In genomic region chr1:207306023-207306422, GRCh38 we compare ENCODE assay signal across 28 cellular contexts.
"Had no signal": no experiment of that assay in that cellular context is flagged by ENCODE, and none has a peak within 500 bp of the region (broad histone marks: within the 10 kb centered on the region; RNA-seq: fewer than 3 reads in every experiment).

No MANE protein-coding gene starts in this region.

- H3K4me2 ChIP-seq: hepatocyte had no signal

- H3K4me3 ChIP-seq: colonic mucosa, coronary artery, dorsolateral prefrontal cortex, esophagus muscularis mucosa, esophagus squamous epithelium, gastrocnemius medialis, gastroesophageal sphincter, heart left ventricle, heart right ventricle, hepatocyte had no signal

- H3K4me3 Mint-ChIP-seq: dendritic cell treated with granulocyte-macrophage colony-stimulating factor and Interleukin-4, amounts not matched to agents 40 ng/mL and 50 ng/mL, for 4 days; effector memory CD8-positive, alpha-beta T cell; endodermal cell had no signal

- FAIRE-seq: endometrium, endothelial cell of umbilical vein, frontal cortex had no signal

- H3K9me3 ChIP-seq: colonic mucosa, esophagus muscularis mucosa, esophagus squamous epithelium, gastrocnemius medialis, gastroesophageal sphincter, heart left ventricle, heart right ventricle had no signal

- H3K79me2 ChIP-seq: hepatocyte had no signal

- H3K36me3 ChIP-seq: colonic mucosa, esophagus muscularis mucosa, esophagus squamous epithelium, gastrocnemius medialis, gastroesophageal sphincter, heart left ventricle, heart right ventricle had no signal

- H2AFZ ChIP-seq: hepatocyte had no signal

- H3K9me3 Mint-ChIP-seq: effector memory CD8-positive, alpha-beta T cell had no signal

- H3K27me3 ChIP-seq: colonic mucosa, dorsolateral prefrontal cortex, esophagus muscularis mucosa, esophagus squamous epithelium, foreskin keratinocyte, gastrocnemius medialis, gastroesophageal sphincter, heart left ventricle, heart right ventricle, hepatocyte had no signal

- H3K27ac Mint-ChIP-seq: effector memory CD8-positive, alpha-beta T cell; endodermal cell had no signal

- H3K27ac ChIP-seq: colonic mucosa, coronary artery, dorsolateral prefrontal cortex, esophagus muscularis mucosa, esophagus squamous epithelium, gastrocnemius medialis, gastroesophageal sphincter, heart left ventricle, heart right ventricle, hepatocyte had no signal

- ATAC-seq: effector memory CD8-positive, alpha-beta T cell; esophagus mucosa; foreskin keratinocyte; gastrocnemius medialis; gastroesophageal sphincter; heart left ventricle; heart right ventricle had no signal

- H3K27me3 Mint-ChIP-seq: dendritic cell treated with granulocyte-macrophage colony-stimulating factor and Interleukin-4, amounts not matched to agents 40 ng/mL and 50 ng/mL, for 4 days had no signal

- DNase-seq: colonic mucosa; cortex of kidney; dermis blood vessel endothelial cell; dorsolateral prefrontal cortex; effector CD4-positive, alpha-beta T cell; effector CD8-positive, alpha-beta T cell; effector memory CD4-positive, alpha-beta T cell; effector memory CD8-positive, alpha-beta T cell; erythroblast; esophagus squamous epithelium; foreskin fibroblast; foreskin keratinocyte; foreskin melanocyte; gastrocnemius medialis; glutamatergic neuron; head of caudate nucleus; heart left ventricle; heart right ventricle had no signal
